8 cellular contexts compared by ENCODE assay signal in genomic region chr10:119270893-119271361, GRCh38.
A peak's percentile ranks its signal among the peaks of the same experiment; 100 is the strongest.
DNase-seq lines count a peak whose midpoint lies in the region; ATAC-seq and TF ChIP-seq lines count a peak whose summit lies in the region.

No MANE protein-coding gene starts in this region.

- H3K27me3 ChIP-seq in endodermal cell (ENCODE audit: control insufficient read depth, insufficient read depth, low read length, poor library complexity, severe bottlenecking) (no peaks in the 10 kb centered on the region), parathyroid adenoma (ENCODE audit: control insufficient read depth, insufficient read depth, low read length) (no peaks in the 10 kb centered on the region)

- H3K4me3 Mint-ChIP-seq in activated CD4-positive, alpha-beta T cell treated with anti-CD3 and anti-CD28 coated beads, Interleukin-2, amount 10 ng/mL, durations not matched to agents 24 days and 14 days: peak overlapping the region; percentile 53
- H3K4me3 Mint-ChIP-seq in endodermal cell: no peak overlapping the region

- H3K9me3 Mint-ChIP-seq in activated CD4-positive, alpha-beta T cell treated with anti-CD3 and anti-CD28 coated beads, Interleukin-2, amount 10 ng/mL, durations not matched to agents 24 days and 14 days: no peaks in the 10 kb centered on the region
- H3K9me3 Mint-ChIP-seq in endodermal cell: no peaks in the 10 kb centered on the region

- H3K27ac ChIP-seq in endodermal cell (ENCODE audit: low read depth, low read length) (no peak overlapping the region), parathyroid adenoma (peak overlapping the region; percentile 6)

- peaks cover 85% of the 10 kb centered on the region for H3K79me2 ChIP-seq in parathyroid adenoma

- H3K9ac ChIP-seq in endodermal cell (ENCODE audit: extremely low read depth, low read length, poor library complexity, severe bottlenecking) (no peak overlapping the region), parathyroid adenoma (no peak overlapping the region)

- peak overlapping the region; percentile 99 for H3K27ac Mint-ChIP-seq in activated CD4-positive, alpha-beta T cell treated with anti-CD3 and anti-CD28 coated beads, Interleukin-2, amount 10 ng/mL, durations not matched to agents 24 days and 14 days
- H3K27ac Mint-ChIP-seq in endodermal cell: peak overlapping the region; percentile 36

- H3K4me2 ChIP-seq in parathyroid adenoma (ENCODE audit: low read length): peak overlapping the region; percentile 3

- H3K4me3 ChIP-seq in endodermal cell (ENCODE audit: low read length): no peak overlapping the region
- no peak overlapping the region for H3K4me3 ChIP-seq in parathyroid adenoma (ENCODE audit: low read depth, low read length)

- H3K9me3 ChIP-seq in endodermal cell (ENCODE audit: control insufficient read depth, low read length): no peaks in the 10 kb centered on the region
- no peaks in the 10 kb centered on the region for H3K9me3 ChIP-seq in parathyroid adenoma (ENCODE audit: control insufficient read depth, low read length)

- peaks cover 6% of the 10 kb centered on the region for H3K36me3 Mint-ChIP-seq in activated CD4-positive, alpha-beta T cell treated with anti-CD3 and anti-CD28 coated beads, Interleukin-2, amount 10 ng/mL, durations not matched to agents 24 days and 14 days (ENCODE audit: low read depth)
- H3K36me3 Mint-ChIP-seq in endodermal cell (ENCODE audit: low read depth): no peaks in the 10 kb centered on the region

- no peak overlapping the region for H2AFZ ChIP-seq in parathyroid adenoma

- H3K4me1 ChIP-seq in endodermal cell (ENCODE audit: control insufficient read depth, insufficient read depth, low read length) (peaks cover 9% of the 10 kb centered on the region), parathyroid adenoma (peaks cover 57% of the 10 kb centered on the region)

- peak; percentile 81 for DNase-seq in activated CD4-positive, alpha-beta T cell treated with anti-CD3 and anti-CD28 coated beads, Interleukin-2, amount 10 ng/mL, durations not matched to agents 24 days and 14 days
- DNase-seq in endodermal cell: peak; percentile 48
- no peak for DNase-seq in NCI-H1417 treated with DMSO at 0.1 percent for 48 hours (lab: John Stamatoyannopoulos, UW)
- no peak for DNase-seq in pons (ENCODE audit: low spot score)
- DNase-seq in COLO829 (ENCODE audit: low spot score): no peak

- peaks cover 60% of the 10 kb centered on the region for H3K4me1 Mint-ChIP-seq in activated CD4-positive, alpha-beta T cell treated with anti-CD3 and anti-CD28 coated beads, Interleukin-2, amount 10 ng/mL, durations not matched to agents 24 days and 14 days
- H3K4me1 Mint-ChIP-seq in endodermal cell: peaks cover 36% of the 10 kb centered on the region

- H3K27me3 Mint-ChIP-seq in activated CD4-positive, alpha-beta T cell treated with anti-CD3 and anti-CD28 coated beads, Interleukin-2, amount 10 ng/mL, durations not matched to agents 24 days and 14 days: no peaks in the 10 kb centered on the region
- H3K27me3 Mint-ChIP-seq in endodermal cell (ENCODE audit: insufficient read depth): no peaks in the 10 kb centered on the region

- ATAC-seq in GM19035 (IDR thresholded peaks at IDR 0.05; ENCODE audit: unreplicated experiment): peak; percentile 31
- ATAC-seq in HG03196 (IDR thresholded peaks at IDR 0.05; ENCODE audit: unreplicated experiment): peak; percentile 52

- 84 to 90% methylated on average over 13 to 17 of the region's 17 CpGs for WGBS in endodermal cell (ENCODE audit: insufficient coverage in 1 of 2, insufficient read length in 1 of 2), 2 experiments

- intact Hi-C loops in activated CD4-positive, alpha-beta T cell treated with anti-CD3 and anti-CD28 coated beads, Interleukin-2, amount 10 ng/mL, durations not matched to agents 24 days and 14 days (cut with micrococcal nuclease): no loop called here

- H3K36me3 ChIP-seq in endodermal cell (ENCODE audit: control insufficient read depth, insufficient read depth, low read length) (no peaks in the 10 kb centered on the region), parathyroid adenoma (ENCODE audit: control insufficient read depth, insufficient read depth, low read length) (no peaks in the 10 kb centered on the region)

- TF ChIP-seq CTCF in endodermal cell (conservative IDR thresholded peaks at IDR 0.05) (no peak), parathyroid adenoma (IDR thresholded peaks at IDR 0.05) (no peak)

Comparison
In these comparisons a context has a peak if more than half of its experiments do, and no peak if none do; other contexts are left out.
1. DNase-seq: peak in activated CD4-positive, alpha-beta T cell treated with anti-CD3 and anti-CD28 coated beads, Interleukin-2, amount 10 ng/mL, durations not matched to agents 24 days and 14 days (single experiment) and endodermal cell (single experiment); none in NCI-H1417 treated with DMSO at 0.1 percent for 48 hours (single experiment), pons (single experiment) and COLO829 (single experiment).